Comparison of ENCODE assay signal across 39 cellular contexts in genomic region chr7:79951415-79951814, GRCh38.
"Had no signal": no experiment of that assay in that cellular context is flagged by ENCODE, and none has a peak within 500 bp of the region (broad histone marks: within the 10 kb centered on the region; RNA-seq: fewer than 3 reads in every experiment).

No MANE protein-coding gene starts in this region.

- H3K36me3 Mint-ChIP-seq: activated CD8-positive, alpha-beta memory T cell treated with anti-CD3 and anti-CD28 coated beads, Interleukin-2, amount 10 ng/mL, durations not matched to agents 7 days and 5 days; activated naive CD4-positive, alpha-beta T cell treated with anti-CD3 and anti-CD28 coated beads, Interleukin-2, amount 10 ng/mL, durations not matched to agents 7 days and 5 days; activated naive CD4-positive, alpha-beta T cell treated with anti-CD3 and anti-CD28 coated beads, Interleukin-2, amount 50 U/mL, for 24 hours; activated naive CD8-positive, alpha-beta T cell treated with anti-CD3 and anti-CD28 coated beads, Interleukin-2, amount 10 ng/mL, durations not matched to agents 7 days and 5 days; brain had no signal

- H3K9me3 ChIP-seq: ascending aorta had no signal

- H3K27me3 Mint-ChIP-seq: activated CD4-positive, alpha-beta memory T cell treated with anti-CD3 and anti-CD28 coated beads, Interleukin-2, amount 10 ng/mL, durations not matched to agents 7 days and 5 days; activated CD4-positive, alpha-beta T cell treated with anti-CD3 and anti-CD28 coated beads for 36 hours; activated CD4-positive, alpha-beta T cell treated with anti-CD3 and anti-CD28 coated beads, Interleukin-2, amount 10 ng/mL, durations not matched to agents 7 days and 5 days; activated CD8-positive, alpha-beta memory T cell treated with anti-CD3 and anti-CD28 coated beads, Interleukin-2, amount 10 ng/mL, durations not matched to agents 7 days and 5 days; activated naive CD4-positive, alpha-beta T cell treated with anti-CD3 and anti-CD28 coated beads, Interleukin-2, amount 10 ng/mL, durations not matched to agents 7 days and 5 days; activated naive CD4-positive, alpha-beta T cell treated with anti-CD3 and anti-CD28 coated beads, Interleukin-2, amount 50 U/mL, for 24 hours; activated naive CD8-positive, alpha-beta T cell; activated naive CD8-positive, alpha-beta T cell treated with anti-CD3 and anti-CD28 coated beads, Interleukin-2, amount 10 ng/mL, durations not matched to agents 7 days and 5 days; activated naive CD8-positive, alpha-beta T cell treated with anti-CD3 and anti-CD28 coated beads, Interleukin-2, amount 50 U/mL, for 24 hours; activated T-cell treated with anti-CD3 and anti-CD28 coated beads, Interleukin-2, amount 50 U/mL, for 24 hours; brain; central memory CD8-positive, alpha-beta T cell had no signal

- H3K36me3 ChIP-seq: ascending aorta, cardiac muscle cell, WERI-Rb-1 had no signal

- H3K27me3 ChIP-seq: ascending aorta, cardiac muscle cell had no signal

- H3K27ac Mint-ChIP-seq: activated CD4-positive, alpha-beta memory T cell treated with anti-CD3 and anti-CD28 coated beads, Interleukin-2, amount 10 ng/mL, durations not matched to agents 7 days and 5 days; activated CD4-positive, alpha-beta T cell treated with anti-CD3 and anti-CD28 coated beads for 36 hours; activated CD4-positive, alpha-beta T cell treated with anti-CD3 and anti-CD28 coated beads, Interleukin-2, amount 10 ng/mL, durations not matched to agents 7 days and 5 days; activated CD8-positive, alpha-beta memory T cell treated with anti-CD3 and anti-CD28 coated beads, Interleukin-2, amount 10 ng/mL, durations not matched to agents 7 days and 5 days; activated CD8-positive, alpha-beta T cell treated with anti-CD3 and anti-CD28 coated beads, Interleukin-2, amount 10 ng/mL, durations not matched to agents 7 days and 5 days; activated naive CD4-positive, alpha-beta T cell treated with anti-CD3 and anti-CD28 coated beads, Interleukin-2, amount 10 ng/mL, durations not matched to agents 7 days and 5 days; activated naive CD4-positive, alpha-beta T cell treated with anti-CD3 and anti-CD28 coated beads, Interleukin-2, amount 50 U/mL, for 24 hours; activated naive CD8-positive, alpha-beta T cell; activated naive CD8-positive, alpha-beta T cell treated with anti-CD3 and anti-CD28 coated beads, Interleukin-2, amount 10 ng/mL, durations not matched to agents 7 days and 5 days; activated naive CD8-positive, alpha-beta T cell treated with anti-CD3 and anti-CD28 coated beads, Interleukin-2, amount 50 U/mL, for 24 hours; activated T-cell treated with anti-CD3 and anti-CD28 coated beads, Interleukin-2, amount 50 U/mL, for 24 hours; activated T-helper 2 cell treated with anti-CD3 and anti-CD28 coated beads, Interferon-gamma antibody, Interleukin-2, Interleukin-4, amounts not matched to agents 10 μg/mL and 5 μg/mL and 100 μg/mL, durations not matched to agents 14 hours and 24 hours and 36 hours; brain; T-helper 1 cell treated with Interleukin-12 subunit alpha and Interleukin-12 subunit beta and Interleukin-4 antibody, amounts not matched to agents 30 μg/mL and 1 μg/mL, for 36 hours; T-helper 2 cell treated with Interferon-gamma antibody and Interleukin-4, amounts not matched to agents 5 μg/mL and 100 μg/mL, for 36 hours; WTC11 had no signal

- H3K4me1 ChIP-seq: ascending aorta had no signal

- H3K4me1 Mint-ChIP-seq: activated CD4-positive, alpha-beta memory T cell treated with anti-CD3 and anti-CD28 coated beads, Interleukin-2, amount 10 ng/mL, durations not matched to agents 7 days and 5 days; activated CD4-positive, alpha-beta T cell treated with anti-CD3 and anti-CD28 coated beads for 36 hours; activated CD4-positive, alpha-beta T cell treated with anti-CD3 and anti-CD28 coated beads, Interleukin-2, amount 10 ng/mL, durations not matched to agents 7 days and 5 days; activated CD8-positive, alpha-beta memory T cell treated with anti-CD3 and anti-CD28 coated beads, Interleukin-2, amount 10 ng/mL, durations not matched to agents 7 days and 5 days; activated naive CD4-positive, alpha-beta T cell treated with anti-CD3 and anti-CD28 coated beads, Interleukin-2, amount 10 ng/mL, durations not matched to agents 7 days and 5 days; activated naive CD4-positive, alpha-beta T cell treated with anti-CD3 and anti-CD28 coated beads, Interleukin-2, amount 50 U/mL, for 24 hours; activated naive CD8-positive, alpha-beta T cell treated with anti-CD3 and anti-CD28 coated beads, Interleukin-2, amount 10 ng/mL, durations not matched to agents 7 days and 5 days; activated naive CD8-positive, alpha-beta T cell treated with anti-CD3 and anti-CD28 coated beads, Interleukin-2, amount 50 U/mL, for 24 hours; brain; central memory CD8-positive, alpha-beta T cell had no signal

- FAIRE-seq: bronchial epithelial cell, TTC549 had no signal

- H3K4me3 ChIP-seq: ascending aorta, cardiac muscle cell had no signal

- H3K27ac ChIP-seq: ascending aorta, cardiac muscle cell, WERI-Rb-1 had no signal

- ATAC-seq: activated CD4-positive, alpha-beta T cell treated with anti-CD3 and anti-CD28 coated beads for 36 hours; activated CD4-positive, CD25-positive, alpha-beta regulatory T cell treated with anti-CD3 and anti-CD28 coated beads, Interleukin-2, amount 50 U/mL, for 24 hours; activated CD8-positive, alpha-beta memory T cell treated with anti-CD3 and anti-CD28 coated beads, Interleukin-2, amount 10 ng/mL, durations not matched to agents 7 days and 5 days; activated CD8-positive, alpha-beta T cell treated with anti-CD3 and anti-CD28 coated beads, Interleukin-2, amount 10 ng/mL, durations not matched to agents 7 days and 5 days; activated naive CD8-positive, alpha-beta T cell treated with anti-CD3 and anti-CD28 coated beads, Interleukin-2, amount 50 U/mL, for 24 hours; WTC11 had no signal

- H3K9me3 Mint-ChIP-seq: activated naive CD4-positive, alpha-beta T cell treated with anti-CD3 and anti-CD28 coated beads, Interleukin-2, amount 50 U/mL, for 24 hours; T-helper 2 cell treated with Interferon-gamma antibody and Interleukin-4, amounts not matched to agents 5 μg/mL and 100 μg/mL, for 36 hours had no signal

- H3K4me3 Mint-ChIP-seq: activated CD4-positive, alpha-beta memory T cell treated with anti-CD3 and anti-CD28 coated beads, Interleukin-2, amount 10 ng/mL, durations not matched to agents 7 days and 5 days; activated CD4-positive, alpha-beta T cell treated with anti-CD3 and anti-CD28 coated beads for 36 hours; activated CD4-positive, alpha-beta T cell treated with anti-CD3 and anti-CD28 coated beads, Interleukin-2, amount 10 ng/mL, durations not matched to agents 7 days and 5 days; activated CD8-positive, alpha-beta memory T cell treated with anti-CD3 and anti-CD28 coated beads, Interleukin-2, amount 10 ng/mL, durations not matched to agents 7 days and 5 days; activated CD8-positive, alpha-beta T cell treated with anti-CD3 and anti-CD28 coated beads, Interleukin-2, amount 10 ng/mL, durations not matched to agents 7 days and 5 days; activated naive CD4-positive, alpha-beta T cell treated with anti-CD3 and anti-CD28 coated beads, Interleukin-2, amount 10 ng/mL, durations not matched to agents 7 days and 5 days; activated naive CD4-positive, alpha-beta T cell treated with anti-CD3 and anti-CD28 coated beads, Interleukin-2, amount 50 U/mL, for 24 hours; activated naive CD8-positive, alpha-beta T cell; activated naive CD8-positive, alpha-beta T cell treated with anti-CD3 and anti-CD28 coated beads, Interleukin-2, amount 10 ng/mL, durations not matched to agents 7 days and 5 days; activated naive CD8-positive, alpha-beta T cell treated with anti-CD3 and anti-CD28 coated beads, Interleukin-2, amount 50 U/mL, for 24 hours; activated T-cell treated with anti-CD3 and anti-CD28 coated beads, Interleukin-2, amount 50 U/mL, for 24 hours; brain; central memory CD8-positive, alpha-beta T cell; T-helper 1 cell treated with Interleukin-12 subunit alpha and Interleukin-12 subunit beta and Interleukin-4 antibody, amounts not matched to agents 30 μg/mL and 1 μg/mL, for 36 hours; T-helper 2 cell treated with Interferon-gamma antibody and Interleukin-4, amounts not matched to agents 5 μg/mL and 100 μg/mL, for 36 hours; WTC11 had no signal

- DNase-seq: activated CD4-positive, alpha-beta memory T cell treated with anti-CD3 and anti-CD28 coated beads, Interleukin-2, amount 10 ng/mL, durations not matched to agents 7 days and 5 days; activated CD4-positive, alpha-beta T cell treated with anti-CD3 and anti-CD28 coated beads for 1 hour; activated CD4-positive, alpha-beta T cell treated with anti-CD3 and anti-CD28 coated beads for 36 hours; activated CD4-positive, alpha-beta T cell treated with anti-CD3 and anti-CD28 coated beads for 48 hours; activated CD4-positive, alpha-beta T cell treated with anti-CD3 and anti-CD28 coated beads, Interleukin-2, amount 10 ng/mL, durations not matched to agents 7 days and 5 days; activated CD4-positive, alpha-beta T cell treated with anti-CD3 and anti-CD28 coated beads, Interleukin-2, amount 50 U/mL, for 48 hours; activated CD4-positive, CD25-positive, alpha-beta regulatory T cell; activated CD8-positive, alpha-beta memory T cell treated with anti-CD3 and anti-CD28 coated beads for 24 hours; activated CD8-positive, alpha-beta memory T cell treated with anti-CD3 and anti-CD28 coated beads, Interleukin-2, amount 10 ng/mL, durations not matched to agents 7 days and 5 days; activated CD8-positive, alpha-beta memory T cell treated with anti-CD3 and anti-CD28 coated beads, Interleukin-2, amount 50 U/mL, for 48 hours; activated CD8-positive, alpha-beta T cell treated with anti-CD3 and anti-CD28 coated beads, Interleukin-2, amount 10 ng/mL, durations not matched to agents 7 days and 5 days; activated effector memory CD4-positive, alpha-beta T cell treated with Interleukin-2 at 50 U/mL for 16 hours; activated gamma-delta T cell; activated naive CD4-positive, alpha-beta T cell treated with anti-CD3 and anti-CD28 coated beads, Interleukin-2, amount 10 ng/mL, durations not matched to agents 7 days and 5 days; activated naive CD4-positive, alpha-beta T cell treated with Interleukin-2 at 50 U/mL for 16 hours; activated naive CD8-positive, alpha-beta T cell treated with anti-CD3 and anti-CD28 coated beads, Interleukin-2, amount 10 ng/mL, durations not matched to agents 7 days and 5 days; activated naive CD8-positive, alpha-beta T cell treated with anti-CD3 and anti-CD28 coated beads, Interleukin-2, amount 50 U/mL, for 24 hours; activated T-cell treated with anti-CD3 and anti-CD28 coated beads, Interleukin-2, amount 50 U/mL, for 24 hours; activated T-cell treated with anti-CD3 and anti-CD28 coated beads, Interleukin-2, amount 50 U/mL, for 48 hours; amygdala; anterior cingulate cortex; caudate nucleus; cerebellar nuclear complex; T-helper 2 cell; T-helper 9 cell; WERI-Rb-1 had no signal
